In the genomic region with DNA sequence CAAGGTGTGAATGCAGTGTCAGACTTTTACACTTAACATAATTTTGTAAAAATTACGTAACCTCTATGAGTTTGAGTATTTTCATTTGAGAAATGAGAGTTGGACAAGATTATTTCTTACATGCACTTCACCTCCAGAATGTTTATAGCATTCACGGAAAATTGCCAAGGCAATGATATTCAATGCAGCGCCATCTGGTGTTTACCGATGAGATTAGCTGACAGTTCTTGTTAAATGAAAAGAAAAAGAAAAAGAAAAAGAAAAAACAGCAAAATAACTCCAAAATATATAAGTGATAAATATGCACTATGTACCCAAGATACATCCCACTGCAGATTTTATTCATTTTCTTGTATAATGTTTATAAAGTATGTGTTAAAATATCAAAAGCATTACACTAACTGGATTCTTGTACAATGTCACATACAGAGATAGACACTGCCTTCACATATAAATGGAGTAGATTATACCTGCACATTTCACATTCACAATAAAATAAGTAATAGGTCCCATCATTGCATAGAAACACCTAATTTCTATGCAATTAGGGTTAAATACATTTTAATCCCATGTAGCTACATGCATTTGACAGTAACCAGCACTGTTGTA, we compare ENCODE assay signal across 8 cellular contexts.
A peak's percentile ranks its signal among the peaks of the same experiment; 100 is the strongest.
DNase-seq lines count a peak whose midpoint lies in the region; ATAC-seq and TF ChIP-seq lines count a peak whose summit lies in the region.

No MANE protein-coding gene starts in this region.

- H3K27me3 Mint-ChIP-seq in type B pancreatic cell: no peaks in the 10 kb centered on the region

- peaks cover 8% of the 10 kb centered on the region for H3K9me3 Mint-ChIP-seq in type B pancreatic cell

- ATAC-seq in esophagus mucosa: no peak
- no peak for ATAC-seq in HG03196 (IDR thresholded peaks at IDR 0.05; ENCODE audit: unreplicated experiment)

- H3K9ac ChIP-seq in SK-N-SH: no peak overlapping the region

- H3K79me2 ChIP-seq in SK-N-SH (ENCODE audit: insufficient read depth): no peaks in the 10 kb centered on the region

- H3K4me3 ChIP-seq in SK-N-SH (ENCODE audit: low read depth in 2 of 2, low read length in 1 of 2): no peak overlapping the region; a peak in 1 of 4 replicates

- no peak for TF ChIP-seq EP300 in Ishikawa (IDR thresholded peaks at IDR 0.05; ENCODE audit: borderline replicate concordance)
- TF ChIP-seq EP300 in SK-N-SH (IDR thresholded peaks at IDR 0.05; ENCODE audit: borderline replicate concordance in 1 of 2, low read depth in 1 of 2, low read length in 1 of 2): no peak

- no peak for DNase-seq in GM10248 (ENCODE audit: extremely low spot score)
- no peak for DNase-seq in SK-N-SH
- peak; percentile 23 for DNase-seq in glomerular endothelial cell (ENCODE audit: extremely low read depth, low read depth, low spot score)
- no peak for DNase-seq in type B pancreatic cell (ENCODE audit: extremely low spot score, unreplicated experiment)

- no peak overlapping the region for H3K27ac Mint-ChIP-seq in type B pancreatic cell

- 17% methylated on average over 4 of the region's 4 CpGs for WGBS in SK-N-SH (ENCODE audit: low lambda C conversion rate)

- H3K4me2 ChIP-seq in SK-N-SH: no peak overlapping the region

- H3K27ac ChIP-seq in 22Rv1 (no peak overlapping the region), SK-N-SH (ENCODE audit: low read depth in 2 of 2, low read length in 1 of 2) (no peak overlapping the region)

- H4K20me1 ChIP-seq in SK-N-SH (ENCODE audit: insufficient read depth): no peaks in the 10 kb centered on the region

- H2AFZ ChIP-seq in SK-N-SH (ENCODE audit: low read depth): no peak overlapping the region

- no peaks in the 10 kb centered on the region for H3K36me3 ChIP-seq in SK-N-SH (replicated peaks in 1 of 2; ENCODE audit: control insufficient read depth in 1 of 2, insufficient read depth in 2 of 2, low read length in 1 of 2)

- no peaks in the 10 kb centered on the region for H3F3A ChIP-seq in SK-N-SH (replicated peaks; ENCODE audit: insufficient read depth)

- H3K4me3 Mint-ChIP-seq in type B pancreatic cell: no peak overlapping the region

- TF ChIP-seq CTCF in 22Rv1 (IDR thresholded peaks at IDR 0.05) (peak; percentile 87), GM10248 (IDR thresholded peaks at IDR 0.05; ENCODE audit: control extremely low read depth, extremely low read depth, low read depth, missing control alignments) (peak; percentile 61), SK-N-SH (IDR thresholded peaks at IDR 0.05) (peak; percentile 92), type B pancreatic cell (conservative IDR thresholded peaks at IDR 0.05) (peak; percentile 87)

- H3K4me1 ChIP-seq in SK-N-SH (ENCODE audit: control insufficient read depth in 1 of 2, insufficient read depth in 2 of 2, low read depth in 1 of 2, low read length in 1 of 2): no peaks in the 10 kb centered on the region

- H3K9me3 ChIP-seq in SK-N-SH: no peaks in the 10 kb centered on the region

- no peaks in the 10 kb centered on the region for H3K36me3 Mint-ChIP-seq in type B pancreatic cell

- H3K4me1 Mint-ChIP-seq in type B pancreatic cell (ENCODE audit: unreplicated experiment): no peaks in the 10 kb centered on the region

- peak; percentile 70 for TF ChIP-seq RAD21 in Ishikawa (IDR thresholded peaks at IDR 0.05; ENCODE audit: low read depth)
- TF ChIP-seq RAD21 in SK-N-SH (IDR thresholded peaks at IDR 0.05; ENCODE audit: low read length): peak; percentile 73

- POLR2A ChIA-PET in GM10248 (lab: Yijun Ruan, JAX): no interaction called here
- POLR2A ChIA-PET in SK-N-SH (lab: Yijun Ruan, JAX): no interaction called here

- H3K27me3 ChIP-seq in SK-N-SH (ENCODE audit: insufficient read depth): no peaks in the 10 kb centered on the region

- H3K9me2 ChIP-seq in SK-N-SH: no peaks in the 10 kb centered on the region

- CTCF ChIA-PET in GM10248 (lab: Yijun Ruan, JAX) (interaction anchor here (0.6 to 2.3 kb wide), 16 partner anchors 9 to 961 kb away, joined by 3 to 9 read pairs (median 4); no protein-coding TSS in a partner anchor), SK-N-SH (lab: Yijun Ruan, JAX) (interaction anchor here (0.5 to 2.3 kb wide), 16 partner anchors 8 to 1637 kb away, joined by 3 to 11 read pairs (median 3); no protein-coding TSS in a partner anchor)

TF ChIP-seq in Ishikawa, 13 proteins besides CTCF, POLR2A, EP300 and RAD21 (continues in another document):
- TF ChIP-seq YY1 (IDR thresholded peaks at IDR 0.05; ENCODE audit: low read depth): no peak
- no peak for TF ChIP-seq CEBPB (IDR thresholded peaks at IDR 0.05)
- TF ChIP-seq, protein P1, sequence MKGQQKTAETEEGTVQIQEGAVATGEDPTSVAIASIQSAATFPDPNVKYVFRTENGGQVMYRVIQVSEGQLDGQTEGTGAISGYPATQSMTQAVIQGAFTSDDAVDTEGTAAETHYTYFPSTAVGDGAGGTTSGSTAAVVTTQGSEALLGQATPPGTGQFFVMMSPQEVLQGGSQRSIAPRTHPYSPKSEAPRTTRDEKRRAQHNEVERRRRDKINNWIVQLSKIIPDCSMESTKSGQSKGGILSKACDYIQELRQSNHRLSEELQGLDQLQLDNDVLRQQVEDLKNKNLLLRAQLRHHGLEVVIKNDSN (IDR thresholded peaks at IDR 0.05): no peak
- TF ChIP-seq, protein P2, sequence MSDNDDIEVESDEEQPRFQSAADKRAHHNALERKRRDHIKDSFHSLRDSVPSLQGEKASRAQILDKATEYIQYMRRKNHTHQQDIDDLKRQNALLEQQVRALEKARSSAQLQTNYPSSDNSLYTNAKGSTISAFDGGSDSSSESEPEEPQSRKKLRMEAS (IDR thresholded peaks at IDR 0.05): no peak
- no peak for TF ChIP-seq EGR1 (IDR thresholded peaks at IDR 0.05)
- no peak for TF ChIP-seq TAF1 (IDR thresholded peaks at IDR 0.05; ENCODE audit: low read depth)
- TF ChIP-seq, protein P3, sequence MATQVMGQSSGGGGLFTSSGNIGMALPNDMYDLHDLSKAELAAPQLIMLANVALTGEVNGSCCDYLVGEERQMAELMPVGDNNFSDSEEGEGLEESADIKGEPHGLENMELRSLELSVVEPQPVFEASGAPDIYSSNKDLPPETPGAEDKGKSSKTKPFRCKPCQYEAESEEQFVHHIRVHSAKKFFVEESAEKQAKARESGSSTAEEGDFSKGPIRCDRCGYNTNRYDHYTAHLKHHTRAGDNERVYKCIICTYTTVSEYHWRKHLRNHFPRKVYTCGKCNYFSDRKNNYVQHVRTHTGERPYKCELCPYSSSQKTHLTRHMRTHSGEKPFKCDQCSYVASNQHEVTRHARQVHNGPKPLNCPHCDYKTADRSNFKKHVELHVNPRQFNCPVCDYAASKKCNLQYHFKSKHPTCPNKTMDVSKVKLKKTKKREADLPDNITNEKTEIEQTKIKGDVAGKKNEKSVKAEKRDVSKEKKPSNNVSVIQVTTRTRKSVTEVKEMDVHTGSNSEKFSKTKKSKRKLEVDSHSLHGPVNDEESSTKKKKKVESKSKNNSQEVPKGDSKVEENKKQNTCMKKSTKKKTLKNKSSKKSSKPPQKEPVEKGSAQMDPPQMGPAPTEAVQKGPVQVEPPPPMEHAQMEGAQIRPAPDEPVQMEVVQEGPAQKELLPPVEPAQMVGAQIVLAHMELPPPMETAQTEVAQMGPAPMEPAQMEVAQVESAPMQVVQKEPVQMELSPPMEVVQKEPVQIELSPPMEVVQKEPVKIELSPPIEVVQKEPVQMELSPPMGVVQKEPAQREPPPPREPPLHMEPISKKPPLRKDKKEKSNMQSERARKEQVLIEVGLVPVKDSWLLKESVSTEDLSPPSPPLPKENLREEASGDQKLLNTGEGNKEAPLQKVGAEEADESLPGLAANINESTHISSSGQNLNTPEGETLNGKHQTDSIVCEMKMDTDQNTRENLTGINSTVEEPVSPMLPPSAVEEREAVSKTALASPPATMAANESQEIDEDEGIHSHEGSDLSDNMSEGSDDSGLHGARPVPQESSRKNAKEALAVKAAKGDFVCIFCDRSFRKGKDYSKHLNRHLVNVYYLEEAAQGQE (IDR thresholded peaks at IDR 0.05; ENCODE audit: low read depth): no peak

TF ChIP-seq in SK-N-SH, 30 proteins besides CTCF, POLR2A, EP300 and RAD21:
- TF ChIP-seq FOXM1 (IDR thresholded peaks at IDR 0.05; ENCODE audit: low read depth) (no peak), SMC3 (IDR thresholded peaks at IDR 0.05; ENCODE audit: low read depth, low read length) (peak; percentile 60)
